In genomic region chr2:142791335-142791734, GRCh38 we compare ENCODE assay signal across 22 cellular contexts.
"Had no signal": no experiment of that assay in that cellular context is flagged by ENCODE, and none has a peak within 500 bp of the region (broad histone marks: within the 10 kb centered on the region; RNA-seq: fewer than 3 reads in every experiment).

No MANE protein-coding gene starts in this region.

- DNase-seq: activated CD4-positive, alpha-beta T cell treated with anti-CD3 and anti-CD28 coated beads for 1 hour; activated CD8-positive, alpha-beta memory T cell treated with anti-CD3 and anti-CD28 coated beads for 24 hours; activated CD8-positive, alpha-beta memory T cell treated with anti-CD3 and anti-CD28 coated beads, Interleukin-2, amount 50 U/mL, for 48 hours; activated effector memory CD4-positive, alpha-beta T cell treated with Interleukin-2 at 50 U/mL for 16 hours; activated naive CD4-positive, alpha-beta T cell treated with anti-CD3 and anti-CD28 coated beads, Interleukin-2, amount 10 ng/mL, durations not matched to agents 7 days and 5 days; activated naive CD8-positive, alpha-beta T cell treated with anti-CD3 and anti-CD28 coated beads, Interleukin-2, amount 50 U/mL, for 24 hours; activated T-cell treated with anti-CD3 and anti-CD28 coated beads, Interleukin-2, amount 50 U/mL, for 48 hours; aorta; brain microvascular endothelial cell; colonic mucosa; heart left ventricle; left lung; mucosa of descending colon; naive B cell; stimulated activated CD4-positive, alpha-beta T cell treated with anti-CD3 and anti-CD28 coated beads, Interleukin-12 subunit alpha, Interleukin-12 subunit beta, amount 100 ng/mL, for 4 hours; stimulated activated CD4-positive, alpha-beta T cell treated with anti-CD3 and anti-CD28 coated beads, Interleukin-1b, Interleukin-23, amount 100 ng/mL, for 48 hours; stimulated activated CD8-positive, alpha-beta memory T cell treated with anti-CD3 and anti-CD28 coated beads, Interleukin-4, amount 100 ng/mL, for 48 hours; stimulated activated naive CD4-positive, alpha-beta T cell; T-helper 9 cell; thyroid gland had no signal

- ATAC-seq: activated naive CD8-positive, alpha-beta T cell treated with anti-CD3 and anti-CD28 coated beads, Interleukin-2, amount 50 U/mL, for 24 hours; esophagus mucosa; gastroesophageal sphincter; heart left ventricle; left lung; mucosa of descending colon had no signal
